ENCODE assay signal across 30 cellular contexts in genomic region chr18:58367425-58368140, GRCh38.
A peak's percentile ranks its signal among the peaks of the same experiment; 100 is the strongest.
DNase-seq lines count a peak whose midpoint lies in the region; ATAC-seq and TF ChIP-seq lines count a peak whose summit lies in the region.
"Had no signal": no experiment of that assay in that cellular context is flagged by ENCODE, and none has a peak within 500 bp of the region (broad histone marks: within the 10 kb centered on the region; RNA-seq: fewer than 3 reads in every experiment).

No MANE protein-coding gene starts in this region.

- peak overlapping the region; percentile 86 for H3K27ac Mint-ChIP-seq in T-helper 17 cell
- H3K27ac Mint-ChIP-seq in stimulated activated effector memory CD8-positive, alpha-beta T cell treated with anti-CD3 and anti-CD28 coated beads, Interleukin-12 subunit alpha, Interleukin-12 subunit beta, amount 100 ng/mL, for 72 hours = no peak overlapping the region
- no peak overlapping the region for H3K27ac Mint-ChIP-seq in naive thymus-derived CD4-positive, alpha-beta T cell
- H3K27ac Mint-ChIP-seq: activated CD4-positive, alpha-beta memory T cell treated with anti-CD3 and anti-CD28 coated beads for 36 hours; activated T-helper 1 cell treated with anti-CD3 and anti-CD28 coated beads, Interleukin-12 subunit alpha, Interleukin-12 subunit beta, Interleukin-2, Interleukin-4 antibody, amounts not matched to agents 30 ng/mL and 10 ng/mL and 1 ng/mL, durations not matched to agents 14 hours and 24 hours and 36 hours; GM23338; natural killer cell; stimulated activated naive B cell treated with anti-CD40 and anti-IgM and Interleukin-4, amounts not matched to agents 10 μg/mL and 1 μg/mL and 100 μg/mL, for 72 hours had no signal

- H3K9me3 Mint-ChIP-seq in stimulated activated effector memory CD8-positive, alpha-beta T cell treated with anti-CD3 and anti-CD28 coated beads, Interleukin-12 subunit alpha, Interleukin-12 subunit beta, amount 100 ng/mL, for 72 hours = no peaks in the 10 kb centered on the region
- H3K9me3 Mint-ChIP-seq in naive thymus-derived CD4-positive, alpha-beta T cell = no peaks in the 10 kb centered on the region
- H3K9me3 Mint-ChIP-seq: activated CD4-positive, alpha-beta memory T cell treated with anti-CD3 and anti-CD28 coated beads for 36 hours; activated T-helper 1 cell treated with anti-CD3 and anti-CD28 coated beads, Interleukin-12 subunit alpha, Interleukin-12 subunit beta, Interleukin-2, Interleukin-4 antibody, amounts not matched to agents 30 ng/mL and 10 ng/mL and 1 ng/mL, durations not matched to agents 14 hours and 24 hours and 36 hours; GM23338; natural killer cell; stimulated activated naive B cell treated with anti-CD40 and anti-IgM and Interleukin-4, amounts not matched to agents 10 μg/mL and 1 μg/mL and 100 μg/mL, for 72 hours had no signal

- no peaks in the 10 kb centered on the region for H3K36me3 Mint-ChIP-seq in T-helper 17 cell (ENCODE audit: low read depth)
- H3K36me3 Mint-ChIP-seq in stimulated activated effector memory CD8-positive, alpha-beta T cell treated with anti-CD3 and anti-CD28 coated beads, Interleukin-12 subunit alpha, Interleukin-12 subunit beta, amount 100 ng/mL, for 72 hours = no peaks in the 10 kb centered on the region
- H3K36me3 Mint-ChIP-seq in naive thymus-derived CD4-positive, alpha-beta T cell = peaks cover 0 to 16% (median 10%) of the 10 kb centered on the region in 5 donors
- H3K36me3 Mint-ChIP-seq: activated CD4-positive, alpha-beta memory T cell treated with anti-CD3 and anti-CD28 coated beads for 36 hours; natural killer cell had no signal

- H3K27me3 ChIP-seq in naive thymus-derived CD4-positive, alpha-beta T cell (ENCODE audit: control insufficient read depth in 2 of 2, insufficient read depth in 2 of 2, low read length in 2 of 2) = no peaks in the 10 kb centered on the region
- H3K27me3 ChIP-seq: breast epithelium, dorsolateral prefrontal cortex, gastrocnemius medialis, Peyer's patch, testis had no signal

- no peaks in the 10 kb centered on the region for H3K4me1 ChIP-seq in naive thymus-derived CD4-positive, alpha-beta T cell (ENCODE audit: control insufficient read depth in 2 of 2, insufficient read depth in 2 of 2, low read length in 2 of 2)
- H3K4me1 ChIP-seq: breast epithelium, Peyer's patch, testis had no signal

- no peaks in the 10 kb centered on the region for H3K9me3 ChIP-seq in T-helper 17 cell (ENCODE audit: control insufficient read depth, low read length, poor library complexity, severe bottlenecking)
- no peaks in the 10 kb centered on the region for H3K9me3 ChIP-seq in naive thymus-derived CD4-positive, alpha-beta T cell (ENCODE audit: control insufficient read depth in 2 of 3, low read length in 3 of 3)
- H3K9me3 ChIP-seq: breast epithelium, gastrocnemius medialis, Peyer's patch, testis had no signal

- intact Hi-C loops in naive thymus-derived CD4-positive, alpha-beta T cell (cut with micrococcal nuclease) = no loop called here

- H3K4me3 Mint-ChIP-seq in T-helper 17 cell = peak overlapping the region; percentile 33
- H3K4me3 Mint-ChIP-seq in stimulated activated effector memory CD8-positive, alpha-beta T cell treated with anti-CD3 and anti-CD28 coated beads, Interleukin-12 subunit alpha, Interleukin-12 subunit beta, amount 100 ng/mL, for 72 hours = peak overlapping the region; percentile 36
- H3K4me3 Mint-ChIP-seq in naive thymus-derived CD4-positive, alpha-beta T cell = no peak overlapping the region
- H3K4me3 Mint-ChIP-seq: activated CD4-positive, alpha-beta memory T cell treated with anti-CD3 and anti-CD28 coated beads for 36 hours; activated T-helper 1 cell treated with anti-CD3 and anti-CD28 coated beads, Interleukin-12 subunit alpha, Interleukin-12 subunit beta, Interleukin-2, Interleukin-4 antibody, amounts not matched to agents 30 ng/mL and 10 ng/mL and 1 ng/mL, durations not matched to agents 14 hours and 24 hours and 36 hours; GM23338; natural killer cell; stimulated activated naive B cell treated with anti-CD40 and anti-IgM and Interleukin-4, amounts not matched to agents 10 μg/mL and 1 μg/mL and 100 μg/mL, for 72 hours had no signal

- no peak overlapping the region for H3K27ac ChIP-seq in naive thymus-derived CD4-positive, alpha-beta T cell (ENCODE audit: low read depth, low read length)
- H3K27ac ChIP-seq: breast epithelium, gastrocnemius medialis, KMS-11, Peyer's patch, testis had no signal

- DNase-seq in GM12864 (ENCODE audit: low read depth) (peak; percentile 35), T-helper 17 cell (no peak), NCI-H2227 (lab: John Stamatoyannopoulos, UW; ENCODE audit: unreplicated experiment) (no peak)
- DNase-seq in stimulated activated effector memory CD8-positive, alpha-beta T cell treated with anti-CD3 and anti-CD28 coated beads, Interleukin-12 subunit alpha, Interleukin-12 subunit beta, amount 100 ng/mL, for 72 hours (ENCODE audit: low spot score in 2 of 2) = no peak
- no peak for DNase-seq in naive thymus-derived CD4-positive, alpha-beta T cell
- DNase-seq: activated CD4-positive, alpha-beta memory T cell treated with anti-CD3 and anti-CD28 coated beads for 36 hours; activated naive CD4-positive, alpha-beta T cell treated with anti-CD3 and anti-CD28 coated beads, Interleukin-2, amount 50 U/mL, for 16 hours; amygdala; DMS 273 treated with DMSO at 0.1 percent for 48 hours; dorsolateral prefrontal cortex; EL; gastrocnemius medialis; hippocampal formation; left cardiac atrium; MM.1S; natural killer cell; NCI-H1930; NCI-H526 treated with DMSO at 0.1 percent for 48 hours; Peyer's patch; SHP77; stimulated activated CD4-positive, alpha-beta T cell treated with anti-CD3 and anti-CD28 coated beads, Interleukin-15, amount 100 ng/mL, for 24 hours; stimulated activated naive B cell treated with anti-CD40 and anti-IgM and Interleukin-4, amounts not matched to agents 10 μg/mL and 1 μg/mL and 100 μg/mL, for 72 hours; testis had no signal

- H3K36me3 ChIP-seq in naive thymus-derived CD4-positive, alpha-beta T cell (ENCODE audit: control insufficient read depth in 2 of 3, insufficient read depth in 3 of 3, low read length in 3 of 3) = no peaks in the 10 kb centered on the region
- H3K36me3 ChIP-seq: breast epithelium had no signal

- ATAC-seq in GM21723 (IDR thresholded peaks at IDR 0.05; ENCODE audit: unreplicated experiment) (peak; percentile 59), T-helper 17 cell (peak; percentile 65), HG03280 (IDR thresholded peaks at IDR 0.05; ENCODE audit: unreplicated experiment) (no peak)
- peak; percentile 76 for ATAC-seq in stimulated activated effector memory CD8-positive, alpha-beta T cell treated with anti-CD3 and anti-CD28 coated beads, Interleukin-12 subunit alpha, Interleukin-12 subunit beta, amount 100 ng/mL, for 72 hours
- ATAC-seq in naive thymus-derived CD4-positive, alpha-beta T cell = no peak
- ATAC-seq: activated CD4-positive, CD25-positive, alpha-beta regulatory T cell treated with anti-CD3 and anti-CD28 coated beads, Interleukin-2, amount 50 U/mL, for 24 hours; GM23338; left cardiac atrium; natural killer cell; stimulated activated naive B cell treated with anti-CD40 and anti-IgM and Interleukin-4, amounts not matched to agents 10 μg/mL and 1 μg/mL and 100 μg/mL, for 72 hours had no signal

- no peak overlapping the region for H3K4me3 ChIP-seq in GM12864 (ENCODE audit: low read depth, low read length)
- H3K4me3 ChIP-seq in naive thymus-derived CD4-positive, alpha-beta T cell (ENCODE audit: low read length) = no peak overlapping the region
- H3K4me3 ChIP-seq: breast epithelium, dorsolateral prefrontal cortex, gastrocnemius medialis, GM23338, Peyer's patch, testis had no signal

- POLR2A ChIA-PET in naive thymus-derived CD4-positive, alpha-beta T cell (lab: Charles Lee) = no interaction called here

- CTCF ChIA-PET in naive thymus-derived CD4-positive, alpha-beta T cell (lab: Charles Lee) = no interaction called here

- H3K4me1 Mint-ChIP-seq in T-helper 17 cell = peaks cover 15% of the 10 kb centered on the region
- H3K4me1 Mint-ChIP-seq in stimulated activated effector memory CD8-positive, alpha-beta T cell treated with anti-CD3 and anti-CD28 coated beads, Interleukin-12 subunit alpha, Interleukin-12 subunit beta, amount 100 ng/mL, for 72 hours = peaks cover 12% of the 10 kb centered on the region
- H3K4me1 Mint-ChIP-seq in naive thymus-derived CD4-positive, alpha-beta T cell = no peaks in the 10 kb centered on the region
- H3K4me1 Mint-ChIP-seq: stimulated activated naive B cell treated with anti-CD40 and anti-IgM and Interleukin-4, amounts not matched to agents 10 μg/mL and 1 μg/mL and 100 μg/mL, for 72 hours had no signal

- TF ChIP-seq CTCF in GM12864 (IDR thresholded peaks at IDR 0.05; ENCODE audit: low read depth, low read length, missing control alignments) = no peak

- H3K27me3 Mint-ChIP-seq in T-helper 17 cell = peaks cover 21% of the 10 kb centered on the region
- H3K27me3 Mint-ChIP-seq in naive thymus-derived CD4-positive, alpha-beta T cell = peaks cover 0 to 2% (median 0%) of the 10 kb centered on the region in 5 donors
- H3K27me3 Mint-ChIP-seq: activated CD4-positive, alpha-beta memory T cell treated with anti-CD3 and anti-CD28 coated beads for 36 hours; stimulated activated naive B cell treated with anti-CD40 and anti-IgM and Interleukin-4, amounts not matched to agents 10 μg/mL and 1 μg/mL and 100 μg/mL, for 72 hours had no signal

Comparison
In these comparisons a context has a peak if more than half of its experiments do, and no peak if none do; other contexts are left out.
1. ATAC-seq: peak in GM21723 (single experiment), T-helper 17 cell (single experiment) and stimulated activated effector memory CD8-positive, alpha-beta T cell treated with anti-CD3 and anti-CD28 coated beads, Interleukin-12 subunit alpha, Interleukin-12 subunit beta, amount 100 ng/mL, for 72 hours (single experiment); none in naive thymus-derived CD4-positive, alpha-beta T cell (single experiment) and HG03280 (single experiment).
2. H3K4me3 Mint-ChIP-seq: peak in T-helper 17 cell (single experiment) and stimulated activated effector memory CD8-positive, alpha-beta T cell treated with anti-CD3 and anti-CD28 coated beads, Interleukin-12 subunit alpha, Interleukin-12 subunit beta, amount 100 ng/mL, for 72 hours (single experiment); none in naive thymus-derived CD4-positive, alpha-beta T cell (0 of 10).